Comparison of ENCODE assay signal across 15 cellular contexts in genomic region chr17:27647755-27648154, GRCh38. TPM values are rescaled to one million over a fixed set of nuclear protein-coding genes. Genes with fewer than 3 reads are reported as not detected.
A peak's percentile ranks its signal among the peaks of the same experiment; 100 is the strongest.
DNase-seq lines count a peak whose midpoint lies in the region; ATAC-seq and TF ChIP-seq lines count a peak whose summit lies in the region.
"Had no signal": no experiment of that assay in that cellular context is flagged by ENCODE, and none has a peak within 500 bp of the region (broad histone marks: within the 10 kb centered on the region; RNA-seq: fewer than 3 reads in every experiment).

No MANE protein-coding gene starts in this region.

- H3K4me1 ChIP-seq in Peyer's patch, result peaks cover 0 to 30% (median 0%) of the 10 kb centered on the region in 4 donors
- peaks cover 5% of the 10 kb centered on the region for H3K4me1 ChIP-seq in colonic mucosa
- peaks cover 22 to 38% of the 10 kb centered on the region in 2 donors for H3K4me1 ChIP-seq in mucosa of rectum (ENCODE audit: control insufficient read depth in 2 of 2, insufficient read depth in 2 of 2, low read length in 2 of 2)
- H3K4me1 ChIP-seq: Caco-2 had no signal

- H3K4me3 ChIP-seq in Peyer's patch (no peak overlapping the region), colonic mucosa (no peak overlapping the region), mucosa of rectum (ENCODE audit: low read length in 2 of 2) (no peak overlapping the region)

- TF ChIP-seq POLR2A in Peyer's patch (IDR thresholded peaks at IDR 0.05), result no peak

- intact Hi-C loops in colonic mucosa (cut with DNase I), result no loop called here

- TF ChIP-seq CTCF in Peyer's patch (IDR thresholded peaks at IDR 0.05) (peak in 3 of 6 experiments; percentile 26 to 32 (median 31)), colonic mucosa (IDR thresholded peaks at IDR 0.05) (no peak), omental fat pad (IDR thresholded peaks at IDR 0.05) (no peak)

- H3K36me3 ChIP-seq in Peyer's patch, result peaks cover 0 to 28% (median 0%) of the 10 kb centered on the region in 3 donors
- H3K36me3 ChIP-seq in colonic mucosa, result no peaks in the 10 kb centered on the region
- H3K36me3 ChIP-seq in mucosa of rectum (ENCODE audit: control insufficient read depth in 2 of 2, insufficient read depth in 2 of 2, low read length in 2 of 2), result peaks cover 12 to 24% of the 10 kb centered on the region in 2 donors

- H3K27me3 ChIP-seq in Peyer's patch (no peaks in the 10 kb centered on the region), colonic mucosa (no peaks in the 10 kb centered on the region), mucosa of rectum (ENCODE audit: control insufficient read depth in 2 of 2, insufficient read depth in 2 of 2, low read length in 2 of 2) (no peaks in the 10 kb centered on the region)

- DNase-seq in HUDEP-2 (lab: John Stamatoyannopoulos, UW; ENCODE audit: unreplicated experiment in 76 of 76) (peak in 69 of 76 experiments; percentile 17 to 79 (median 59)), Peyer's patch (peak in 2 of 3 donors; percentile 82 to 84), colonic mucosa (peak; percentile 85), D341Med (ENCODE audit: low spot score) (no peak), omental fat pad (ENCODE audit: low spot score) (no peak), NCI-H146 treated with DMSO at 0.1 percent for 48 hours (lab: John Stamatoyannopoulos, UW; ENCODE audit: unreplicated experiment) (no peak)
- DNase-seq: Caco-2; CD4-positive, CD25-positive, alpha-beta regulatory T cell; EL; H9; NCI-H1092; NCI-H146; NCI-H2081 treated with DMSO at 0.1 percent for 48 hours; NCI-H510A had no signal

- H3K27ac ChIP-seq in Peyer's patch, result peak overlapping the region in 3 of 4 donors; percentile 11 to 64 (median 54)
- H3K27ac ChIP-seq in colonic mucosa, result peak overlapping the region; percentile 74
- peak overlapping the region; percentile 86 to 96 for H3K27ac ChIP-seq in mucosa of rectum (ENCODE audit: low read depth in 2 of 2, low read length in 2 of 2)

- ATAC-seq in omental fat pad (ENCODE audit: low FRiP score), result no peak

- peak overlapping the region in 1 of 2 donors; percentile 62 for H3K9ac ChIP-seq in colonic mucosa (ENCODE audit: low read depth in 2 of 2, low read length in 2 of 2)
- H3K9ac ChIP-seq in mucosa of rectum (ENCODE audit: low read depth in 1 of 2, low read length in 2 of 2), result peak overlapping the region; percentile 41 to 62

- H3K9me3 ChIP-seq in Peyer's patch (no peaks in the 10 kb centered on the region), colonic mucosa (no peaks in the 10 kb centered on the region), mucosa of rectum (ENCODE audit: control insufficient read depth in 2 of 2, low read length in 2 of 2) (no peaks in the 10 kb centered on the region)
- H3K9me3 ChIP-seq: Caco-2 had no signal

RNA-seq across cellular contexts. Expression of gene LGALS9, which starts 16.8 kb away (rescaled TPM):
- total RNA-seq in Peyer's patch, result 100 to 1,000 TPM; 121 to 214 (median 144) TPM
- 100 to 1,000 TPM; 370 to 444 TPM for total RNA-seq in colonic mucosa
- total RNA-seq in omental fat pad, result 100 to 1,000 TPM in 1 of 4 donors, 10 to 100 TPM in 3; 36.3 to 172 (median 54.3) TPM

Comparison
In these comparisons a context has a peak if more than half of its experiments do, and no peak if none do; other contexts are left out.
1. DNase-seq: peak in HUDEP-2 (69 of 76), Peyer's patch (2 of 3) and colonic mucosa (single experiment); none in D341Med (single experiment), omental fat pad (single experiment) and NCI-H146 treated with DMSO at 0.1 percent for 48 hours (single experiment).
2. Peak in every context shown above with its lines, with median percentiles within 50 percentile points of each other: H3K27ac ChIP-seq.